In the genomic region with DNA sequence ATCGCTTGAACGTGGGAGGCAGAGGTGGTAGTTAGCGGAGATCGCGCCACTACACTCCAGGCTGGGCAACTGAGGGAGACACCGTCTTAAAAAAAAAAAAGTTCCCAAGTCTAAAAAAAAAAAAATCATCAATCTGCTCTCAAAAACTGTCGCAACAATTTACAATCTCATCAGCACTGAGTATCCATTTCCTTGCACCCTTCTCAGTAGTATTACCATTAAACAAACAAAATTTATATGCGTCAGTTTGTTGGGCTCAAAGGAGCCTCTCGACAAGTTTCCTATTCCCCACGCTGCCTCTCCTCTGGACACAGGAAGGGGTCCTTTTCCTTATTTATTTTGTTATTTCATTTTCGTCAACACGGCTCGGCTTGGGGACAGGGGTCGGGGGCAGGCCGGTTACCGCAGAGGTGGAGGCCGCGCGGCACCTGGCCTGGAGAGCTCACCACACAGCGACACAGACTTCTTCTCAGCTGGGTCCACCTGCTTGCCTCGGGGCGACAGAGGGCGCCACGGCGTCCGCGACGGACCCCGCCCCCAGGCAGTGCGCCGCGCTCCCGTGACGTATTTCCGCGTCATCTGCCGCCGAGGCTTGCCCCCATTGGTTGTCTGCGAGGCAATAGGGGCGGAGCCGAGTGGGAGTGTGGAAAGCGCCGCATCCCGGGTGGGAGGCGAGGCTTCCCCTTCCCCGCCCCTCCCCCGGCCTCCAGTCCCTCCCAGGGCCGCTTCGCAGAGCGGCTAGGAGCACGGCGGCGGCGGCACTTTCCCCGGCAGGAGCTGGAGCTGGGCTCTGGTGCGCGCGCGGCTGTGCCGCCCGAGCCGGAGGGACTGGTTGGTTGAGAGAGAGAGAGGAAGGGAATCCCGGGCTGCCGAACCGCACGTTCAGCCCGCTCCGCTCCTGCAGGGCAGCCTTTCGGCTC, we compare ENCODE assay signal across 1 cellular context.
TF ChIP-seq lines count a peak whose summit lies in the region.

Gene MAP2K1 (plus strand): TSS at position 709 of the 920 bp plus-strand sequence. CDS start 436 bp downstream, outside the sequence.

TF ChIP-seq in K562, 482 proteins besides CTCF, POLR2A, EP300 and RAD21 (continued from another document and continues in another):
- TF ChIP-seq DEAF1 (CRISPR knock-in tag; IDR thresholded peaks at IDR 0.05) (no peak), ZNF24 (IDR thresholded peaks at IDR 0.05) (no peak), KLF13 (tag; IDR thresholded peaks at IDR 0.05; ENCODE audit: borderline replicate concordance, low read depth) (peak; percentile 97), ZNF263 (CRISPR knock-in tag; IDR thresholded peaks at IDR 0.05; ENCODE audit: borderline replicate concordance) (no peak), ZNF224 (CRISPR knock-in tag; IDR thresholded peaks at IDR 0.05) (no peak), NFE2L1 (tag; IDR thresholded peaks at IDR 0.05; ENCODE audit: borderline replicate concordance, low read depth) (no peak), GABPB2 (CRISPR knock-in tag; conservative IDR thresholded peaks at IDR 0.05) (no peak), HMG20A (CRISPR knock-in tag; conservative IDR thresholded peaks at IDR 0.05) (no peak), NCOA1 (IDR thresholded peaks at IDR 0.05; ENCODE audit: low read depth) (no peak), HDAC8 (tag; IDR thresholded peaks at IDR 0.05) (no peak), ZNF311 (CRISPR knock-in tag; IDR thresholded peaks at IDR 0.05) (no peak), ESRRA (IDR thresholded peaks at IDR 0.05; ENCODE audit: borderline replicate concordance, low read depth) (peak; percentile 67; the same call in 1 of the 2 replicates), HMGXB4 (CRISPR knock-in tag; IDR thresholded peaks at IDR 0.05) (0 out of 2 replicates have a peak, but pooled peaks have one; percentile 66), KAT8 (IDR thresholded peaks at IDR 0.05; ENCODE audit: low read depth) (no peak), FIP1L1 (IDR thresholded peaks at IDR 0.05; ENCODE audit: low read depth, low read length, poor library complexity, severe bottlenecking) (no peak), TSC22D4 (tag; IDR thresholded peaks at IDR 0.05) (no peak), ZNF318 (IDR thresholded peaks at IDR 0.05; ENCODE audit: borderline replicate concordance in 1 of 2, low read depth in 1 of 2) (0 out of 4 replicates have a peak, but pooled peaks of 1 of the 2 experiments have one; percentile 16), ZNF586 (CRISPR knock-in tag; conservative IDR thresholded peaks at IDR 0.05) (no peak), ZNF609 (CRISPR knock-in tag; IDR thresholded peaks at IDR 0.05; ENCODE audit: borderline replicate concordance) (0 out of 2 replicates have a peak, but pooled peaks have one; percentile 62), NR2F6 (CRISPR knock-in tag; IDR thresholded peaks at IDR 0.05) (no peak), TRIM25 (IDR thresholded peaks at IDR 0.05; ENCODE audit: borderline replicate concordance) (no peak), NRF1 (conservative IDR thresholded peaks at IDR 0.05 in 1 of 2, IDR thresholded peaks at IDR 0.05 in 1 of 2) (peak in 1 of 2 experiments; percentile 38; a peak in 1 of 4 replicates)
- TF ChIP-seq, protein P1, sequence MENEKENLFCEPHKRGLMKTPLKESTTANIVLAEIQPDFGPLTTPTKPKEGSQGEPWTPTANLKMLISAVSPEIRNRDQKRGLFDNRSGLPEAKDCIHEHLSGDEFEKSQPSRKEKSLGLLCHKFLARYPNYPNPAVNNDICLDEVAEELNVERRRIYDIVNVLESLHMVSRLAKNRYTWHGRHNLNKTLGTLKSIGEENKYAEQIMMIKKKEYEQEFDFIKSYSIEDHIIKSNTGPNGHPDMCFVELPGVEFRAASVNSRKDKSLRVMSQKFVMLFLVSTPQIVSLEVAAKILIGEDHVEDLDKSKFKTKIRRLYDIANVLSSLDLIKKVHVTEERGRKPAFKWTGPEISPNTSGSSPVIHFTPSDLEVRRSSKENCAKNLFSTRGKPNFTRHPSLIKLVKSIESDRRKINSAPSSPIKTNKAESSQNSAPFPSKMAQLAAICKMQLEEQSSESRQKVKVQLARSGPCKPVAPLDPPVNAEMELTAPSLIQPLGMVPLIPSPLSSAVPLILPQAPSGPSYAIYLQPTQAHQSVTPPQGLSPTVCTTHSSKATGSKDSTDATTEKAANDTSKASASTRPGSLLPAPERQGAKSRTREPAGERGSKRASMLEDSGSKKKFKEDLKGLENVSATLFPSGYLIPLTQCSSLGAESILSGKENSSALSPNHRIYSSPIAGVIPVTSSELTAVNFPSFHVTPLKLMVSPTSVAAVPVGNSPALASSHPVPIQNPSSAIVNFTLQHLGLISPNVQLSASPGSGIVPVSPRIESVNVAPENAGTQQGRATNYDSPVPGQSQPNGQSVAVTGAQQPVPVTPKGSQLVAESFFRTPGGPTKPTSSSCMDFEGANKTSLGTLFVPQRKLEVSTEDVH (IDR thresholded peaks at IDR 0.05; ENCODE audit: low read depth, partially characterized antibody) = peak; percentile 85
